Comparison of ENCODE assay signal across 1 cellular context in the genomic region with DNA sequence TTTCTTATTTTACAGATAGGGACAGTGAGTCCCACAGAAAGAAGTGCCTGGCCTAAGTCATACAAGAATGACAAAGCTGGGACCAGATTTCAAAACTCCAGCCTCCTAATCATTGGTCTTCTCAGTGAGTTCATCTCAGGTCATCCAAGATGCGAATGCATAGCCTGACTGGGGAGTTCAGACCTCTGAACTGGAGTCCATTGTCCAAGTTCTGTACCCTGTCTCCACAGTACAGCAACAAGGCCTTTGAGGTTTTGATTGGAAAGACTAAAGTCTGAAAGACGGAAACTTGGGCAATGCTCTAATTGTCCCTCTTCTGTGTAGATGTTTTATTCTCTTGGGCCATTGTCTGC.
TF ChIP-seq lines count a peak whose summit lies in the region.

No MANE protein-coding gene starts in this region.

TF ChIP-seq in liver, 16 proteins besides CTCF, POLR2A, EP300 and RAD21 (continued from another document):
- TF ChIP-seq REST (IDR thresholded peaks at IDR 0.05) (peak; percentile 38), ZBTB33 (IDR thresholded peaks at IDR 0.05) (no peak), SP1 (IDR thresholded peaks at IDR 0.05) (peak; percentile 72), HNF4G (IDR thresholded peaks at IDR 0.05) (peak; percentile 98)
